24 cellular contexts compared by ENCODE assay signal in the genomic region with DNA sequence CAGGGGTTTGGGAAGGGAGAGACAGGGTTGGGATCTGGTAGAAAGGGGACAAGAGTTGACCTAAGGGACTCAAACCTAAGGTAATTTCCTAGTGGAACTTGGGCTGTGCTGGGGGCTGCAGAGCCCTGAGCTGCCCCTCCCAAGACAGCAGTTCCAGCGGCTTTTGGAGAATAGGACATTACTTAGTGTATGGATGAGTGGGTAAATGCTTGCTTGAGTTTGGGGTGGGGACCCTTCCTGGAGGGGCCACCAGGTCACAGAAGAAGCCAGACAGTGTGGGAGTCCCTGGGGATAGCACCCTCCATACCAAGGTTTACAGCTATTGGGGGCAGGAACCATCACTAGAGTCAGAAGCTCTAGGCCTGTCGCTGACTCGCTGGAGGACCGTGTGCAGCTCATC.
"Had no signal": no experiment of that assay in that cellular context is flagged by ENCODE, and none has a peak within 500 bp of the region (broad histone marks: within the 10 kb centered on the region; RNA-seq: fewer than 3 reads in every experiment).

No MANE protein-coding gene starts in this region.

- DNase-seq: activated B cell treated with CpG ODN at 0.5 μM for 24 hours; activated CD4-positive, alpha-beta memory T cell treated with anti-CD3 and anti-CD28 coated beads, Interleukin-2, amount 10 ng/mL, durations not matched to agents 7 days and 5 days; activated CD4-positive, alpha-beta T cell treated with anti-CD3 and anti-CD28 coated beads for 1 hour; activated CD4-positive, alpha-beta T cell treated with anti-CD3 and anti-CD28 coated beads, Interleukin-2, amount 10 ng/mL, durations not matched to agents 7 days and 5 days; activated gamma-delta T cell; activated naive CD4-positive, alpha-beta T cell treated with anti-CD3 and anti-CD28 coated beads for 36 hours; activated T-cell treated with anti-CD3 and anti-CD28 coated beads, Interleukin-2, amount 50 U/mL, for 4 hours; amygdala; brain microvascular endothelial cell; NCI-H1092; NCI-H1417; NCI-H1930; NCI-H2107; NCI-H2171 treated with DMSO at 0.1 percent for 48 hours; NCI-H226; NCI-H526; NCI-H774; T-cell; T-helper 2 cell; T1000 had no signal

- H3K4me3 Mint-ChIP-seq: activated B cell treated with CpG ODN at 0.5 μM for 24 hours; activated CD4-positive, alpha-beta memory T cell treated with anti-CD3 and anti-CD28 coated beads, Interleukin-2, amount 10 ng/mL, durations not matched to agents 7 days and 5 days; activated CD4-positive, alpha-beta T cell treated with anti-CD3 and anti-CD28 coated beads, Interleukin-2, amount 10 ng/mL, durations not matched to agents 7 days and 5 days; activated naive CD4-positive, alpha-beta T cell treated with anti-CD3 and anti-CD28 coated beads for 36 hours; activated naive CD8-positive, alpha-beta T cell; activated T-cell treated with anti-CD3 and anti-CD28 coated beads, Interleukin-2, amount 50 U/mL, for 4 hours; T-cell had no signal

- H3K27ac Mint-ChIP-seq: activated B cell treated with CpG ODN at 0.5 μM for 24 hours; activated CD4-positive, alpha-beta memory T cell treated with anti-CD3 and anti-CD28 coated beads, Interleukin-2, amount 10 ng/mL, durations not matched to agents 7 days and 5 days; activated CD4-positive, alpha-beta T cell treated with anti-CD3 and anti-CD28 coated beads, Interleukin-2, amount 10 ng/mL, durations not matched to agents 7 days and 5 days; activated naive CD4-positive, alpha-beta T cell treated with anti-CD3 and anti-CD28 coated beads for 36 hours; activated naive CD8-positive, alpha-beta T cell; T-cell had no signal

- H3K36me3 Mint-ChIP-seq: activated naive CD8-positive, alpha-beta T cell; T-cell had no signal

- H3K27me3 Mint-ChIP-seq: activated CD4-positive, alpha-beta T cell treated with anti-CD3 and anti-CD28 coated beads, Interleukin-2, amount 10 ng/mL, durations not matched to agents 7 days and 5 days; activated naive CD8-positive, alpha-beta T cell had no signal

- H3K9me3 Mint-ChIP-seq: activated CD4-positive, alpha-beta memory T cell treated with anti-CD3 and anti-CD28 coated beads, Interleukin-2, amount 10 ng/mL, durations not matched to agents 7 days and 5 days; activated CD4-positive, alpha-beta T cell treated with anti-CD3 and anti-CD28 coated beads, Interleukin-2, amount 10 ng/mL, durations not matched to agents 7 days and 5 days had no signal

- H3K27ac ChIP-seq: brain microvascular endothelial cell, cardiac muscle cell, KMS-11, SK-N-MC had no signal

- H3K27me3 ChIP-seq: brain microvascular endothelial cell, cardiac muscle cell had no signal

- H3K4me1 Mint-ChIP-seq: activated B cell treated with CpG ODN at 0.5 μM for 24 hours; activated CD4-positive, alpha-beta memory T cell treated with anti-CD3 and anti-CD28 coated beads, Interleukin-2, amount 10 ng/mL, durations not matched to agents 7 days and 5 days; activated CD4-positive, alpha-beta T cell treated with anti-CD3 and anti-CD28 coated beads, Interleukin-2, amount 10 ng/mL, durations not matched to agents 7 days and 5 days; T-cell had no signal

- H3K36me3 ChIP-seq: brain microvascular endothelial cell, cardiac muscle cell had no signal

- ATAC-seq: activated T-cell treated with anti-CD3 and anti-CD28 coated beads, Interleukin-2, amount 50 U/mL, for 4 hours; T-cell had no signal

- H3K4me3 ChIP-seq: cardiac muscle cell, SK-N-MC had no signal
